18 cellular contexts compared by ENCODE assay signal in the genomic region with DNA sequence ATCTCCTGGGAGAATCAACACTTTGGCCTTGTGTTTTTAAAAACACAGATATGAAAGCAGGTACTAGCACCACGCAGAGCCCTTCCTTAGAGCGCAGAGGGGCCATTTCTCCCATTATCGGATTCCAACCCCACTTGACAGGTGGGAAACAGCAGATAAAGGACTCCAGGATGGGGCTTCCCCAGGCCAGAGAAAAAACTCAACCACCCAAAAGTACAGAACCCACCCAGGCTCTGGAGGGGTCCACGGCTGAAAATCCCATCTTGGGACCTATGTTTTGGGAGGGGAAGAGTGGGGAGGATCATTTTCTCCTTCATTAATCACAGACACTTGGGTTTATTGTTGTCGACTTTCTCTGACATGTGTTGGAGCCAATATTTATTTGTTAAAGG. TPM values are rescaled to one million over a fixed set of nuclear protein-coding genes. Genes with fewer than 3 reads are reported as not detected.
A peak's percentile ranks its signal among the peaks of the same experiment; 100 is the strongest.
DNase-seq lines count a peak whose midpoint lies in the region; TF ChIP-seq lines count a peak whose summit lies in the region.
"Had no signal": no experiment of that assay in that cellular context is flagged by ENCODE, and none has a peak within 500 bp of the region (broad histone marks: within the 10 kb centered on the region; RNA-seq: fewer than 3 reads in every experiment).

No MANE protein-coding gene starts in this region.

- H3K27me3 ChIP-seq in HUES64 (ENCODE audit: insufficient read depth, low read length) (no peaks in the 10 kb centered on the region), suprapubic skin (peaks cover 4% of the 10 kb centered on the region)
- H3K27me3 ChIP-seq: breast epithelium, left lung had no signal

- H3K4me1 ChIP-seq in HUES64 (ENCODE audit: insufficient read depth, low read length) (peaks cover 20% of the 10 kb centered on the region; the same call in 1 of the 2 replicates), suprapubic skin (peaks cover 11% of the 10 kb centered on the region)
- H3K4me1 ChIP-seq: breast epithelium, left lung had no signal

- H3K27ac ChIP-seq in HUES64 (ENCODE audit: low read depth, low read length) (peak overlapping the region; percentile 93), suprapubic skin (peak overlapping the region; percentile 40)
- H3K27ac ChIP-seq: coronary artery, left lung had no signal

- no peaks in the 10 kb centered on the region for H3K36me3 ChIP-seq in HUES64 (ENCODE audit: insufficient read depth, low read length)
- no peaks in the 10 kb centered on the region for H3K36me3 ChIP-seq in suprapubic skin
- H3K36me3 ChIP-seq: breast epithelium, left lung had no signal

- peaks cover 12% of the 10 kb centered on the region for H3K9me3 ChIP-seq in HUES64 (ENCODE audit: insufficient read depth, low read depth, low read length)
- H3K9me3 ChIP-seq in suprapubic skin, result no peaks in the 10 kb centered on the region
- H3K9me3 ChIP-seq: breast epithelium, left lung had no signal

- TF ChIP-seq CTCF in brain (conservative IDR thresholded peaks at IDR 0.05) (no peak), suprapubic skin (IDR thresholded peaks at IDR 0.05) (no peak)

- peaks cover 41% of the 10 kb centered on the region for H3K27me3 Mint-ChIP-seq in brain

- H3K4me3 Mint-ChIP-seq in brain, result peak overlapping the region in 1 of 5 experiments; percentile 19
- H3K4me3 Mint-ChIP-seq: activated CD4-positive, alpha-beta memory T cell treated with anti-CD3 and anti-CD28 coated beads for 36 hours; CD8-positive, alpha-beta memory T cell had no signal

- H3K9me3 Mint-ChIP-seq in brain, result peaks cover 7 to 29% (median 14%) of the 10 kb centered on the region in 5 experiments
- H3K9me3 Mint-ChIP-seq: activated CD4-positive, alpha-beta memory T cell treated with anti-CD3 and anti-CD28 coated beads for 36 hours had no signal

- H3K4me1 Mint-ChIP-seq in brain, result peaks cover 8% of the 10 kb centered on the region
- H3K4me1 Mint-ChIP-seq: CD8-positive, alpha-beta memory T cell had no signal

- peak overlapping the region in 3 of 5 experiments; percentile 53 to 88 (median 66) for H3K27ac Mint-ChIP-seq in brain
- H3K27ac Mint-ChIP-seq: activated CD4-positive, alpha-beta memory T cell treated with anti-CD3 and anti-CD28 coated beads for 36 hours had no signal

- no peak for TF ChIP-seq EP300 in suprapubic skin (IDR thresholded peaks at IDR 0.05)

- no peak overlapping the region for H3K4me3 ChIP-seq in HUES64 (ENCODE audit: low read length)
- H3K4me3 ChIP-seq in suprapubic skin, result no peak overlapping the region
- H3K4me3 ChIP-seq: breast epithelium, coronary artery, left lung had no signal

- no peak for TF ChIP-seq POLR2A in suprapubic skin (IDR thresholded peaks at IDR 0.05)

- 0 out of 2 replicates have a peak overlapping the region, but pooled peaks have one; percentile 17 for H3K9ac ChIP-seq in HUES64 (ENCODE audit: low read depth, low read length)

- DNase-seq in mesenteric fat pad (ENCODE audit: low spot score), result peak; percentile 75
- DNase-seq in suprapubic skin (ENCODE audit: low spot score in 2 of 2), result peak in 1 of 2 donors; percentile 39
- DNase-seq in NCI-H187 (lab: John Stamatoyannopoulos, UW), result no peak
- no peak for DNase-seq in NCI-H446 (lab: John Stamatoyannopoulos, UW)
- no peak for DNase-seq in NCI-H1105 treated with DMSO at 0.1 percent for 48 hours (lab: John Stamatoyannopoulos, UW)
- DNase-seq: activated CD4-positive, alpha-beta memory T cell treated with anti-CD3 and anti-CD28 coated beads for 36 hours; activated CD4-positive, CD25-positive, alpha-beta regulatory T cell; AML-193; DMS53; NCI-H526 treated with DMSO at 0.1 percent for 48 hours; stimulated activated CD4-positive, alpha-beta T cell treated with anti-CD3 and anti-CD28 coated beads, Interleukin-4, amount 100 ng/mL, for 24 hours; stimulated activated naive CD4-positive, alpha-beta T cell treated with Interleukin-2 at 50 U/mL for 16 hours had no signal

- WGBS in HUES64, result 73% methylated on average over 3 of the region's 5 CpGs
- 71% methylated on average over 5 of the region's 5 CpGs for whole genome bisulfite sequencing in suprapubic skin

- H3K36me3 Mint-ChIP-seq in brain, result no peaks in the 10 kb centered on the region
- H3K36me3 Mint-ChIP-seq: activated CD4-positive, alpha-beta memory T cell treated with anti-CD3 and anti-CD28 coated beads for 36 hours; CD8-positive, alpha-beta memory T cell had no signal

RNA-seq across cellular contexts. Expression of gene COL18A1, which starts 27.1 kb away (rescaled TPM):
- 84.3 TPM for polyA plus RNA-seq in HUES64 (2013, experiment 1 of 2)
- polyA plus RNA-seq in HUES64 (2013, experiment 2 of 2), result 87.8 TPM
- polyA plus RNA-seq in brain (ENCODE audit: insufficient read depth, low read depth, low replicate concordance), result 31.5 TPM
- total RNA-seq in mesenteric fat pad, result 79.8 TPM
- total RNA-seq in suprapubic skin, result 100 to 1,000 TPM in 2 of 4 donors, 10 to 100 TPM in 2; 71.9 to 157 (median 101) TPM
